1 cellular context compared by ENCODE assay signal in genomic region chr1:28761189-28761588, GRCh38.
TF ChIP-seq lines count a peak whose summit lies in the region.

No MANE protein-coding gene starts in this region.

TF ChIP-seq in endothelial cell of umbilical vein, 7 proteins besides CTCF, POLR2A, EP300 and RAD21:
- TF ChIP-seq FOS (IDR thresholded peaks at IDR 0.05; ENCODE audit: borderline replicate concordance, insufficient read depth, low read length) (no peak), POLR2AphosphoS5 (IDR thresholded peaks at IDR 0.05; ENCODE audit: insufficient read depth, low read depth, low read length) (no peak), MYC (IDR thresholded peaks at IDR 0.05; ENCODE audit: low read depth, low read length) (no peak), EZH2 (IDR thresholded peaks at IDR 0.05; ENCODE audit: borderline replicate concordance, low read depth, low read length, severe bottlenecking) (no peak), MAX (IDR thresholded peaks at IDR 0.05; ENCODE audit: insufficient read depth, insufficient read length) (no peak), GATA2 (IDR thresholded peaks at IDR 0.05; ENCODE audit: insufficient read depth, insufficient read length, low read depth, low read length) (no peak), JUN (IDR thresholded peaks at IDR 0.05; ENCODE audit: borderline replicate concordance, insufficient read depth, insufficient read length, low read depth) (no peak)
